1 cellular context compared by ENCODE assay signal in genomic region chr20:37384683-37385174, GRCh38.
TF ChIP-seq lines count a peak whose summit lies in the region.

No MANE protein-coding gene starts in this region.

TF ChIP-seq in HepG2, 621 proteins besides CTCF, POLR2A, EP300 and RAD21 (continued from another document and continues in another):
- no peak for TF ChIP-seq MLX (CRISPR knock-in tag; IDR thresholded peaks at IDR 0.05)
- no peak for TF ChIP-seq MIER2 (CRISPR knock-in tag; IDR thresholded peaks at IDR 0.05)
- TF ChIP-seq HIC2 (CRISPR knock-in tag; IDR thresholded peaks at IDR 0.05; ENCODE audit: low read depth), result no peak
- TF ChIP-seq NBN (conservative IDR thresholded peaks at IDR 0.05), result no peak
- no peak for TF ChIP-seq ATM (IDR thresholded peaks at IDR 0.05; ENCODE audit: borderline replicate concordance)
- TF ChIP-seq ELF1 (CRISPR knock-in tag; IDR thresholded peaks at IDR 0.05), result no peak
- no peak for TF ChIP-seq GPN1 (CRISPR knock-in tag; IDR thresholded peaks at IDR 0.05; ENCODE audit: borderline replicate concordance)
- peak; percentile 33; the same call in 1 of the 2 replicates for TF ChIP-seq TMF1 (CRISPR knock-in tag; IDR thresholded peaks at IDR 0.05; ENCODE audit: low read depth)
- peak; percentile 39; the same call in 1 of the 2 replicates for TF ChIP-seq ZNF160 (CRISPR knock-in tag; IDR thresholded peaks at IDR 0.05)
- TF ChIP-seq STAT6 (CRISPR knock-in tag; IDR thresholded peaks at IDR 0.05; ENCODE audit: borderline replicate concordance), result no peak
- peak; percentile 85 for TF ChIP-seq ZNF788 (CRISPR knock-in tag; IDR thresholded peaks at IDR 0.05; ENCODE audit: borderline replicate concordance)
- no peak for TF ChIP-seq BCLAF1 (IDR thresholded peaks at IDR 0.05)
- no peak for TF ChIP-seq TOE1 (CRISPR knock-in tag; IDR thresholded peaks at IDR 0.05)
- no peak for TF ChIP-seq ZNF670 (CRISPR knock-in tag; IDR thresholded peaks at IDR 0.05; ENCODE audit: borderline replicate concordance)
- TF ChIP-seq SKIL (CRISPR knock-in tag; IDR thresholded peaks at IDR 0.05; ENCODE audit: borderline replicate concordance), result 0 out of 2 replicates have a peak, but pooled peaks have one; percentile 38
- no peak for TF ChIP-seq ZFP36L1 (CRISPR knock-in tag; IDR thresholded peaks at IDR 0.05)
- TF ChIP-seq IRF9 (CRISPR knock-in tag; IDR thresholded peaks at IDR 0.05; ENCODE audit: borderline replicate concordance), result no peak; the same call in 1 of the 2 replicates
- no peak; the same call in 1 of the 2 replicates for TF ChIP-seq ZNF639 (CRISPR knock-in tag; conservative IDR thresholded peaks at IDR 0.05)
- TF ChIP-seq TIGD3 (CRISPR knock-in tag; IDR thresholded peaks at IDR 0.05; ENCODE audit: borderline replicate concordance), result no peak
- no peak for TF ChIP-seq E2F1 (CRISPR knock-in tag; IDR thresholded peaks at IDR 0.05)
- 0 out of 2 replicates have a peak, but pooled peaks have one; percentile 56 for TF ChIP-seq ZNF350 (CRISPR knock-in tag; IDR thresholded peaks at IDR 0.05; ENCODE audit: borderline replicate concordance, low read depth)
- TF ChIP-seq ARID4A (CRISPR knock-in tag; IDR thresholded peaks at IDR 0.05; ENCODE audit: borderline replicate concordance), result peak; percentile 66; the same call in 1 of the 2 replicates
- TF ChIP-seq NFYC (CRISPR knock-in tag; IDR thresholded peaks at IDR 0.05), result no peak
- TF ChIP-seq ZNF672 (CRISPR knock-in tag; IDR thresholded peaks at IDR 0.05), result peak; percentile 38; the same call in 1 of the 2 replicates
- TF ChIP-seq ZNF891 (CRISPR knock-in tag; IDR thresholded peaks at IDR 0.05), result no peak; the same call in 1 of the 2 replicates
- TF ChIP-seq ZNF337 (CRISPR knock-in tag; IDR thresholded peaks at IDR 0.05; ENCODE audit: borderline replicate concordance, low read depth), result no peak
- TF ChIP-seq IRF2 (CRISPR knock-in tag; IDR thresholded peaks at IDR 0.05), result 0 out of 2 replicates have a peak, but pooled peaks have one; percentile 44
- TF ChIP-seq MBNL3 (CRISPR knock-in tag; conservative IDR thresholded peaks at IDR 0.05), result no peak
- no peak for TF ChIP-seq NFIC (IDR thresholded peaks at IDR 0.05; ENCODE audit: low read length)
- no peak for TF ChIP-seq ZBTB1 (CRISPR knock-in tag; IDR thresholded peaks at IDR 0.05; ENCODE audit: borderline replicate concordance)
- TF ChIP-seq KDM3A (CRISPR knock-in tag; IDR thresholded peaks at IDR 0.05; ENCODE audit: low read depth), result peak; percentile 81; the same call in 1 of the 2 replicates
- no peak for TF ChIP-seq RORA (CRISPR knock-in tag; IDR thresholded peaks at IDR 0.05)
- TF ChIP-seq PHF8 (CRISPR knock-in tag; IDR thresholded peaks at IDR 0.05), result no peak
- no peak for TF ChIP-seq ZNF749 (CRISPR knock-in tag; IDR thresholded peaks at IDR 0.05; ENCODE audit: borderline replicate concordance)
- TF ChIP-seq ZNF18 (CRISPR knock-in tag; IDR thresholded peaks at IDR 0.05; ENCODE audit: insufficient replicate concordance), result no peak
- no peak for TF ChIP-seq ZNF777 (CRISPR knock-in tag; IDR thresholded peaks at IDR 0.05)
- no peak for TF ChIP-seq CREM (IDR thresholded peaks at IDR 0.05)
- TF ChIP-seq CREM (CRISPR knock-in tag; IDR thresholded peaks at IDR 0.05), result no peak
